ENCODE assay signal across 1 cellular context in the genomic region with DNA sequence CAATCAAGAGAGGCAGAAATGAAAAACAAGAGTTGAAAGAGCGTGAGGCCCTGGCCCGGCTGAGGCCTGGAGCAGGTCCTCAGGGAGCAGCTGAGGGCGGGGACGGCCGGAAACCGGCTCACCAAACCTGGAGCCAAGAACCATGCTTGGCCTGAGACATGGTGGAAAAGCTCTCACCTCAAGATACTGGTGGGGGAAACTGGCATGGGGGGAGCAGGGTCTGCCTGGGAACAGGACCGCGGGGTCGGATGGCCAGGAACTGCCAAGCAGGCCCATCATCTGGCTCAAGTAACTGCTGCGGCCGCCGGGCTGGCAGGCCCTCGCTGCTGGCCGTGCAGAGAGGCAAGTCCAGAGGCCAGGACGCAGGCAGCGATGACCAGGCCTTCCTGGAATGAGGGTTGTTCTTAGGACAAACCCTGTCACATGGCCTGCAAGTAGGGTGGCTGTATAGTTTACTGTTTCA.
TF ChIP-seq lines count a peak whose summit lies in the region.

No MANE protein-coding gene starts in this region.

TF ChIP-seq in HepG2, 621 proteins besides CTCF, POLR2A, EP300 and RAD21 (continued from another document and continues in another):
- TF ChIP-seq, protein P1, sequence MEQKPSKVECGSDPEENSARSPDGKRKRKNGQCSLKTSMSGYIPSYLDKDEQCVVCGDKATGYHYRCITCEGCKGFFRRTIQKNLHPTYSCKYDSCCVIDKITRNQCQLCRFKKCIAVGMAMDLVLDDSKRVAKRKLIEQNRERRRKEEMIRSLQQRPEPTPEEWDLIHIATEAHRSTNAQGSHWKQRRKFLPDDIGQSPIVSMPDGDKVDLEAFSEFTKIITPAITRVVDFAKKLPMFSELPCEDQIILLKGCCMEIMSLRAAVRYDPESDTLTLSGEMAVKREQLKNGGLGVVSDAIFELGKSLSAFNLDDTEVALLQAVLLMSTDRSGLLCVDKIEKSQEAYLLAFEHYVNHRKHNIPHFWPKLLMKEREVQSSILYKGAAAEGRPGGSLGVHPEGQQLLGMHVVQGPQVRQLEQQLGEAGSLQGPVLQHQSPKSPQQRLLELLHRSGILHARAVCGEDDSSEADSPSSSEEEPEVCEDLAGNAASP (CRISPR knock-in tag; IDR thresholded peaks at IDR 0.05; ENCODE audit: borderline replicate concordance): 0 out of 2 replicates have a peak, but pooled peaks have one; percentile 30
- peak; percentile 42; the same call in 1 of the 2 replicates for TF ChIP-seq RXRB (CRISPR knock-in tag; IDR thresholded peaks at IDR 0.05; ENCODE audit: borderline replicate concordance)
- TF ChIP-seq, protein P2, sequence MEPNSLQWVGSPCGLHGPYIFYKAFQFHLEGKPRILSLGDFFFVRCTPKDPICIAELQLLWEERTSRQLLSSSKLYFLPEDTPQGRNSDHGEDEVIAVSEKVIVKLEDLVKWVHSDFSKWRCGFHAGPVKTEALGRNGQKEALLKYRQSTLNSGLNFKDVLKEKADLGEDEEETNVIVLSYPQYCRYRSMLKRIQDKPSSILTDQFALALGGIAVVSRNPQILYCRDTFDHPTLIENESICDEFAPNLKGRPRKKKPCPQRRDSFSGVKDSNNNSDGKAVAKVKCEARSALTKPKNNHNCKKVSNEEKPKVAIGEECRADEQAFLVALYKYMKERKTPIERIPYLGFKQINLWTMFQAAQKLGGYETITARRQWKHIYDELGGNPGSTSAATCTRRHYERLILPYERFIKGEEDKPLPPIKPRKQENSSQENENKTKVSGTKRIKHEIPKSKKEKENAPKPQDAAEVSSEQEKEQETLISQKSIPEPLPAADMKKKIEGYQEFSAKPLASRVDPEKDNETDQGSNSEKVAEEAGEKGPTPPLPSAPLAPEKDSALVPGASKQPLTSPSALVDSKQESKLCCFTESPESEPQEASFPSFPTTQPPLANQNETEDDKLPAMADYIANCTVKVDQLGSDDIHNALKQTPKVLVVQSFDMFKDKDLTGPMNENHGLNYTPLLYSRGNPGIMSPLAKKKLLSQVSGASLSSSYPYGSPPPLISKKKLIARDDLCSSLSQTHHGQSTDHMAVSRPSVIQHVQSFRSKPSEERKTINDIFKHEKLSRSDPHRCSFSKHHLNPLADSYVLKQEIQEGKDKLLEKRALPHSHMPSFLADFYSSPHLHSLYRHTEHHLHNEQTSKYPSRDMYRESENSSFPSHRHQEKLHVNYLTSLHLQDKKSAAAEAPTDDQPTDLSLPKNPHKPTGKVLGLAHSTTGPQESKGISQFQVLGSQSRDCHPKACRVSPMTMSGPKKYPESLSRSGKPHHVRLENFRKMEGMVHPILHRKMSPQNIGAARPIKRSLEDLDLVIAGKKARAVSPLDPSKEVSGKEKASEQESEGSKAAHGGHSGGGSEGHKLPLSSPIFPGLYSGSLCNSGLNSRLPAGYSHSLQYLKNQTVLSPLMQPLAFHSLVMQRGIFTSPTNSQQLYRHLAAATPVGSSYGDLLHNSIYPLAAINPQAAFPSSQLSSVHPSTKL (CRISPR knock-in tag; IDR thresholded peaks at IDR 0.05): peak; percentile 18; the same call in 1 of the 2 replicates
- TF ChIP-seq, protein P3, sequence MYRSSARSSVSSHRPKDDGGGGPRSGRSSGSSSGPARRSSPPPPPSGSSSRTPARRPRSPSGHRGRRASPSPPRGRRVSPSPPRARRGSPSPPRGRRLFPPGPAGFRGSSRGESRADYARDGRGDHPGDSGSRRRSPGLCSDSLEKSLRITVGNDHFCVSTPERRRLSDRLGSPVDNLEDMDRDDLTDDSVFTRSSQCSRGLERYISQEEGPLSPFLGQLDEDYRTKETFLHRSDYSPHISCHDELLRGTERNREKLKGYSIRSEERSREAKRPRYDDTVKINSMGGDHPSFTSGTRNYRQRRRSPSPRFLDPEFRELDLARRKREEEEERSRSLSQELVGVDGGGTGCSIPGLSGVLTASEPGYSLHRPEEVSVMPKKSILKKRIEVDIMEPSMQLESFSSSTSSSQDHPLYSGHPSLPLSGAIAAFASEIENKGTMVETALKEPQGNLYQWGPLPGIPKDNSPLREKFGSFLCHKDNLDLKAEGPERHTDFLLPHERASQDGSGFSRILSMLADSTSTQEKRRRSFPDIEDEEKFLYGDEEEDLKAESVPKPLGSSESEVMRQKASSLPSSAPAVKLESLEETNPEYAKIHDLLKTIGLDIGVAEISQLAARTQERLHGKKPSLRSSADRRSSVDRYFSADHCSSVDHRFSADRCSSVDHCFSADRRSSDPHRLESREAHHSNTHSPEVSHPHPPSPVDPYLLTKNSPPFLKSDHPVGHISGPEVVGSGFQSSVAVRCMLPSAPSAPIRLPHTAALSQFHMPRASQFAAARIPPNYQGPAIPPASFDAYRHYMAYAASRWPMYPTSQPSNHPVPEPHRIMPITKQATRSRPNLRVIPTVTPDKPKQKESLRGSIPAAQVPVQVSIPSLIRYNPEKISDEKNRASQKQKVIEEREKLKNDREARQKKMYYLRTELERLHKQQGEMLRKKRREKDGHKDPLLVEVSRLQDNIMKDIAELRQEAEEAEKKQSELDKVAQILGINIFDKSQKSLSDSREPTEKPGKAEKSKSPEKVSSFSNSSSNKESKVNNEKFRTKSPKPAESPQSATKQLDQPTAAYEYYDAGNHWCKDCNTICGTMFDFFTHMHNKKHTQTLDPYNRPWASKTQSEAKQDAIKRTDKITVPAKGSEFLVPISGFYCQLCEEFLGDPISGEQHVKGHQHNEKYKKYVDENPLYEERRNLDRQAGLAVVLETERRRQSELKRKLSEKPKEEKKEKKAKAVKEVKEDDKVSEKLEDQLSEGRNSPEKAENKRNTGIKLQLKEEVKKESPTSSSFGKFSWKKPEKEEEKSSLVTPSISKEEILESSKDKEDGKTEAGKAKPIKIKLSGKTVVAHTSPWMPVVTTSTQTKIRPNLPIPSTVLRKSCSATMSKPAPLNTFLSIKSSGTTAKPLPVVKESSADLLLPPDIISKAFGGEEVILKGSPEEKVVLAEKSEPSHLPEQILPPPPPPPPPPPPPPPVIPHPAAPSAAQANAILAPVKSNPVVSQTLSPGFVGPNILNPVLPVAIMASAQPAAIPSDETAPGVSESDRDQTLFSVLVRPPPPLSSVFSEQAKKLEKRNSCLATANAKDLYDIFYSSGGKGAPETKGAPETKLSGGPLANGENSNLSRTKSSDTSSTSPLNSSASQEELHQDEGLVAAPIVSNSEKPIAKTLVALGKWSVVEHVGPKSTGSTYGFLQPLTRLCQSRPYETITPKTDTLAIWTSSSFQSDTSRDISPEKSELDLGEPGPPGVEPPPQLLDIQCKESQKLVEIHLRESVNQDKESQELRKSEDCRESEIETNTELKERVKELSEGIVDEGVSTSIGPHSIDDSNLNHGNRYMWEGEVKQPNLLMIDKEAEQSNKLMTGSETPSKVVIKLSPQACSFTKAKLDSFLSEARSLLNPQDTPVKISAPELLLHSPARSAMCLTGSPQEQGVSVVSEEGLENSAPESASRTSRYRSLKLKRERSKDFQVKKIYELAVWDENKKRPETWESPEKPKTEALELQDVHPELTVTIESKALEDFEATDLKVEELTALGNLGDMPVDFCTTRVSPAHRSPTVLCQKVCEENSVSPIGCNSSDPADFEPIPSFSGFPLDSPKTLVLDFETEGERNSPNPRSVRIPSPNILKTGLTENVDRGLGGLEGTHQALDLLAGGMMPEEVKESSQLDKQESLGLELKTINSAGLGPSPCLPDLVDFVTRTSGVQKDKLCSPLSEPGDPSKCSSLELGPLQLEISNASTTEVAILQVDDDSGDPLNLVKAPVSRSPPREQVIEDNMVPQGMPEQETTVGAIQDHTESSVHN (CRISPR knock-in tag; IDR thresholded peaks at IDR 0.05): no peak
- TF ChIP-seq, protein P4, sequence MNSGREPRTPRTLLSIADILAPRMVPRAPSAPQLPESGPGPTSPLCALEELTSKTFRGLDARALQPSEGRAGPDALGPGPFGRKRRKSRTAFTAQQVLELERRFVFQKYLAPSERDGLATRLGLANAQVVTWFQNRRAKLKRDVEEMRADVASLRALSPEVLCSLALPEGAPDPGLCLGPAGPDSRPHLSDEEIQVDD (CRISPR knock-in tag; IDR thresholded peaks at IDR 0.05; ENCODE audit: borderline replicate concordance): 0 out of 2 replicates have a peak, but pooled peaks have one; percentile 29
- TF ChIP-seq TBX2 (CRISPR knock-in tag; IDR thresholded peaks at IDR 0.05; ENCODE audit: borderline replicate concordance): no peak
- TF ChIP-seq POLR2G (IDR thresholded peaks at IDR 0.05; ENCODE audit: low read depth, low read length): peak; percentile 54; the same call in 1 of the 2 replicates
- no peak for TF ChIP-seq ZNF496 (CRISPR knock-in tag; IDR thresholded peaks at IDR 0.05; ENCODE audit: insufficient replicate concordance)
- peak; percentile 98 for TF ChIP-seq ZFX (CRISPR knock-in tag; IDR thresholded peaks at IDR 0.05; ENCODE audit: low read depth)
- TF ChIP-seq ZFY (CRISPR knock-in tag; IDR thresholded peaks at IDR 0.05): peak; percentile 93
- TF ChIP-seq, protein P5, sequence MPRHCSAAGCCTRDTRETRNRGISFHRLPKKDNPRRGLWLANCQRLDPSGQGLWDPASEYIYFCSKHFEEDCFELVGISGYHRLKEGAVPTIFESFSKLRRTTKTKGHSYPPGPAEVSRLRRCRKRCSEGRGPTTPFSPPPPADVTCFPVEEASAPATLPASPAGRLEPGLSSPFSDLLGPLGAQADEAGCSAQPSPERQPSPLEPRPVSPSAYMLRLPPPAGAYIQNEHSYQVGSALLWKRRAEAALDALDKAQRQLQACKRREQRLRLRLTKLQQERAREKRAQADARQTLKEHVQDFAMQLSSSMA (CRISPR knock-in tag; IDR thresholded peaks at IDR 0.05): no peak
- peak; percentile 23; the same call in 1 of the 2 replicates for TF ChIP-seq ETV5 (CRISPR knock-in tag; IDR thresholded peaks at IDR 0.05; ENCODE audit: borderline replicate concordance)
- TF ChIP-seq MZF1 (CRISPR knock-in tag; IDR thresholded peaks at IDR 0.05; ENCODE audit: borderline replicate concordance): no peak
- TF ChIP-seq ZNF772 (CRISPR knock-in tag; IDR thresholded peaks at IDR 0.05): no peak
- peak; percentile 24; the same call in 1 of the 2 replicates for TF ChIP-seq SALL1 (CRISPR knock-in tag; IDR thresholded peaks at IDR 0.05)
- TF ChIP-seq NRL (CRISPR knock-in tag; IDR thresholded peaks at IDR 0.05; ENCODE audit: borderline replicate concordance): peak; percentile 75; the same call in 1 of the 2 replicates
- TF ChIP-seq ARNT2 (CRISPR knock-in tag; IDR thresholded peaks at IDR 0.05; ENCODE audit: low read depth): peak; percentile 32; the same call in 1 of the 2 replicates
- TF ChIP-seq ZC3H13 (CRISPR knock-in tag; IDR thresholded peaks at IDR 0.05): no peak
- no peak for TF ChIP-seq NFIB (CRISPR knock-in tag; IDR thresholded peaks at IDR 0.05; ENCODE audit: borderline replicate concordance)
- no peak for TF ChIP-seq ZNF670 (CRISPR knock-in tag; IDR thresholded peaks at IDR 0.05; ENCODE audit: borderline replicate concordance)
- no peak for TF ChIP-seq ZFP90 (CRISPR knock-in tag; IDR thresholded peaks at IDR 0.05; ENCODE audit: borderline replicate concordance)
- TF ChIP-seq ZNF570 (CRISPR knock-in tag; IDR thresholded peaks at IDR 0.05; ENCODE audit: borderline replicate concordance): no peak
- no peak for TF ChIP-seq MTA3 (CRISPR knock-in tag; IDR thresholded peaks at IDR 0.05)
- TF ChIP-seq ZNF589 (CRISPR knock-in tag; conservative IDR thresholded peaks at IDR 0.05): no peak
- TF ChIP-seq PRPF4 (IDR thresholded peaks at IDR 0.05; ENCODE audit: low read depth, low read length, poor library complexity, severe bottlenecking): no peak
- TF ChIP-seq, protein P6, sequence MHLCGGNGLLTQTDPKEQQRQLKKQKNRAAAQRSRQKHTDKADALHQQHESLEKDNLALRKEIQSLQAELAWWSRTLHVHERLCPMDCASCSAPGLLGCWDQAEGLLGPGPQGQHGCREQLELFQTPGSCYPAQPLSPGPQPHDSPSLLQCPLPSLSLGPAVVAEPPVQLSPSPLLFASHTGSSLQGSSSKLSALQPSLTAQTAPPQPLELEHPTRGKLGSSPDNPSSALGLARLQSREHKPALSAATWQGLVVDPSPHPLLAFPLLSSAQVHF (CRISPR knock-in tag; IDR thresholded peaks at IDR 0.05): no peak
- TF ChIP-seq, protein P7, sequence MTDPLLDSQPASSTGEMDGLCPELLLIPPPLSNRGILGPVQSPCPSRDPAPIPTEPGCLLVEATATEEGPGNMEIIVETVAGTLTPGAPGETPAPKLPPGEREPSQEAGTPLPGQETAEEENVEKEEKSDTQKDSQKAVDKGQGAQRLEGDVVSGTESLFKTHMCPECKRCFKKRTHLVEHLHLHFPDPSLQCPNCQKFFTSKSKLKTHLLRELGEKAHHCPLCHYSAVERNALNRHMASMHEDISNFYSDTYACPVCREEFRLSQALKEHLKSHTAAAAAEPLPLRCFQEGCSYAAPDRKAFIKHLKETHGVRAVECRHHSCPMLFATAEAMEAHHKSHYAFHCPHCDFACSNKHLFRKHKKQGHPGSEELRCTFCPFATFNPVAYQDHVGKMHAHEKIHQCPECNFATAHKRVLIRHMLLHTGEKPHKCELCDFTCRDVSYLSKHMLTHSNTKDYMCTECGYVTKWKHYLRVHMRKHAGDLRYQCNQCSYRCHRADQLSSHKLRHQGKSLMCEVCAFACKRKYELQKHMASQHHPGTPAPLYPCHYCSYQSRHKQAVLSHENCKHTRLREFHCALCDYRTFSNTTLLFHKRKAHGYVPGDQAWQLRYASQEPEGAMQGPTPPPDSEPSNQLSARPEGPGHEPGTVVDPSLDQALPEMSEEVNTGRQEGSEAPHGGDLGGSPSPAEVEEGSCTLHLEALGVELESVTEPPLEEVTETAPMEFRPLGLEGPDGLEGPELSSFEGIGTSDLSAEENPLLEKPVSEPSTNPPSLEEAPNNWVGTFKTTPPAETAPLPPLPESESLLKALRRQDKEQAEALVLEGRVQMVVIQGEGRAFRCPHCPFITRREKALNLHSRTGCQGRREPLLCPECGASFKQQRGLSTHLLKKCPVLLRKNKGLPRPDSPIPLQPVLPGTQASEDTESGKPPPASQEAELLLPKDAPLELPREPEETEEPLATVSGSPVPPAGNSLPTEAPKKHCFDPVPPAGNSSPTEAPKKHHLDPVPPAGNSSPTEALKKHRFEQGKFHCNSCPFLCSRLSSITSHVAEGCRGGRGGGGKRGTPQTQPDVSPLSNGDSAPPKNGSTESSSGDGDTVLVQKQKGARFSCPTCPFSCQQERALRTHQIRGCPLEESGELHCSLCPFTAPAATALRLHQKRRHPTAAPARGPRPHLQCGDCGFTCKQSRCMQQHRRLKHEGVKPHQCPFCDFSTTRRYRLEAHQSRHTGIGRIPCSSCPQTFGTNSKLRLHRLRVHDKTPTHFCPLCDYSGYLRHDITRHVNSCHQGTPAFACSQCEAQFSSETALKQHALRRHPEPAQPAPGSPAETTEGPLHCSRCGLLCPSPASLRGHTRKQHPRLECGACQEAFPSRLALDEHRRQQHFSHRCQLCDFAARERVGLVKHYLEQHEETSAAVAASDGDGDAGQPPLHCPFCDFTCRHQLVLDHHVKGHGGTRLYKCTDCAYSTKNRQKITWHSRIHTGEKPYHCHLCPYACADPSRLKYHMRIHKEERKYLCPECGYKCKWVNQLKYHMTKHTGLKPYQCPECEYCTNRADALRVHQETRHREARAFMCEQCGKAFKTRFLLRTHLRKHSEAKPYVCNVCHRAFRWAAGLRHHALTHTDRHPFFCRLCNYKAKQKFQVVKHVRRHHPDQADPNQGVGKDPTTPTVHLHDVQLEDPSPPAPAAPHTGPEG (CRISPR knock-in tag; IDR thresholded peaks at IDR 0.05): no peak
- TF ChIP-seq HNRNPLL (IDR thresholded peaks at IDR 0.05; ENCODE audit: low read depth, low read length, poor library complexity, severe bottlenecking): peak; percentile 23
- TF ChIP-seq, protein P8, sequence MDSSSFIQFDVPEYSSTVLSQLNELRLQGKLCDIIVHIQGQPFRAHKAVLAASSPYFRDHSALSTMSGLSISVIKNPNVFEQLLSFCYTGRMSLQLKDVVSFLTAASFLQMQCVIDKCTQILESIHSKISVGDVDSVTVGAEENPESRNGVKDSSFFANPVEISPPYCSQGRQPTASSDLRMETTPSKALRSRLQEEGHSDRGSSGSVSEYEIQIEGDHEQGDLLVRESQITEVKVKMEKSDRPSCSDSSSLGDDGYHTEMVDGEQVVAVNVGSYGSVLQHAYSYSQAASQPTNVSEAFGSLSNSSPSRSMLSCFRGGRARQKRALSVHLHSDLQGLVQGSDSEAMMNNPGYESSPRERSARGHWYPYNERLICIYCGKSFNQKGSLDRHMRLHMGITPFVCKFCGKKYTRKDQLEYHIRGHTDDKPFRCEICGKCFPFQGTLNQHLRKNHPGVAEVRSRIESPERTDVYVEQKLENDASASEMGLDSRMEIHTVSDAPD (CRISPR knock-in tag; IDR thresholded peaks at IDR 0.05): 0 out of 2 replicates have a peak, but pooled peaks have one; percentile 33
- TF ChIP-seq ZNF781 (CRISPR knock-in tag; IDR thresholded peaks at IDR 0.05; ENCODE audit: borderline replicate concordance, not compliant biosample characterization): no peak
